ENCODE assay signal across 11 cellular contexts in genomic region chr2:172082944-172083718, GRCh38. TPM values are rescaled to one million over a fixed set of nuclear protein-coding genes. Genes with fewer than 3 reads are reported as not detected.
DNase-seq lines count a peak whose midpoint lies in the region; ATAC-seq and TF ChIP-seq lines count a peak whose summit lies in the region.
"Had no signal": no experiment of that assay in that cellular context is flagged by ENCODE, and none has a peak within 500 bp of the region (broad histone marks: within the 10 kb centered on the region; RNA-seq: fewer than 3 reads in every experiment).

No MANE protein-coding gene starts in this region.

- DNase-seq in AG09309 (ENCODE audit: low read depth) = no peak
- peak; percentile 14 for DNase-seq in GM10266 (ENCODE audit: extremely low spot score)
- DNase-seq in left kidney (ENCODE audit: low read depth, low spot score) = peak; percentile 34
- DNase-seq in NOMO-1 (lab: John Stamatoyannopoulos, UW; ENCODE audit: unreplicated experiment in 2 of 2) = no peak
- DNase-seq in SHP77 treated with DMSO at 0.1 percent for 48 hours (lab: John Stamatoyannopoulos, UW) = no peak
- DNase-seq: T-helper 9 cell had no signal

- H3K4me3 Mint-ChIP-seq in activated T-helper 17 cell treated with anti-CD3 and anti-CD28 coated beads, Interleukin-2, amount 50 U/mL, for 72 hours = peak overlapping the region; percentile 75

- H3K27ac Mint-ChIP-seq in activated T-helper 17 cell treated with anti-CD3 and anti-CD28 coated beads, Interleukin-2, amount 50 U/mL, for 72 hours = no peak overlapping the region

- peak overlapping the region; percentile 38 for H3K4me3 ChIP-seq in AG09309 (ENCODE audit: control insufficient read depth, low read depth, low read length)

- H3K36me3 Mint-ChIP-seq in activated T-helper 17 cell treated with anti-CD3 and anti-CD28 coated beads, Interleukin-2, amount 50 U/mL, for 72 hours (ENCODE audit: low read depth) = peaks cover 44% of the 10 kb centered on the region

- H3K27me3 Mint-ChIP-seq in activated T-helper 17 cell treated with anti-CD3 and anti-CD28 coated beads, Interleukin-2, amount 50 U/mL, for 72 hours = peaks cover 82% of the 10 kb centered on the region

- TF ChIP-seq CTCF in AG09309 (IDR thresholded peaks at IDR 0.05; ENCODE audit: control insufficient read depth, insufficient read depth, low read depth, low read length, missing control alignments) = no peak
- TF ChIP-seq CTCF in GM10266 (IDR thresholded peaks at IDR 0.05; ENCODE audit: control insufficient read depth, insufficient read depth, low read depth, missing control alignments) = no peak

- peaks cover 20% of the 10 kb centered on the region for H3K4me1 Mint-ChIP-seq in activated T-helper 17 cell treated with anti-CD3 and anti-CD28 coated beads, Interleukin-2, amount 50 U/mL, for 72 hours

- no peaks in the 10 kb centered on the region for H3K9me3 Mint-ChIP-seq in activated T-helper 17 cell treated with anti-CD3 and anti-CD28 coated beads, Interleukin-2, amount 50 U/mL, for 72 hours

- ATAC-seq in activated T-helper 17 cell treated with anti-CD3 and anti-CD28 coated beads, Interleukin-2, amount 50 U/mL, for 72 hours (replicated peaks) = no peak
- ATAC-seq in HG02840 (IDR thresholded peaks at IDR 0.05; ENCODE audit: low FRiP score, unreplicated experiment) = no peak
- ATAC-seq in GM19397 (IDR thresholded peaks at IDR 0.05; ENCODE audit: unreplicated experiment) = no peak

RNA-seq across cellular contexts. Expression of gene DLX1, which starts 2.2 kb away (rescaled TPM):
- total RNA-seq in activated T-helper 17 cell treated with anti-CD3 and anti-CD28 coated beads, Interleukin-2, amount 50 U/mL, for 72 hours = not detected

RNA-seq across cellular contexts. Expression of gene DLX2, which starts 19.6 kb away (rescaled TPM):
- total RNA-seq in activated T-helper 17 cell treated with anti-CD3 and anti-CD28 coated beads, Interleukin-2, amount 50 U/mL, for 72 hours = not detected
- total RNA-seq: aorta, omental fat pad had no signal

Comparison
In these comparisons a context has a peak if more than half of its experiments do, and no peak if none do; other contexts are left out.
1. DNase-seq: peak in GM10266 (single experiment) and left kidney (single experiment); none in AG09309 (single experiment), NOMO-1 (0 of 2) and SHP77 treated with DMSO at 0.1 percent for 48 hours (single experiment).